ENCODE assay signal across 10 cellular contexts in the genomic region with DNA sequence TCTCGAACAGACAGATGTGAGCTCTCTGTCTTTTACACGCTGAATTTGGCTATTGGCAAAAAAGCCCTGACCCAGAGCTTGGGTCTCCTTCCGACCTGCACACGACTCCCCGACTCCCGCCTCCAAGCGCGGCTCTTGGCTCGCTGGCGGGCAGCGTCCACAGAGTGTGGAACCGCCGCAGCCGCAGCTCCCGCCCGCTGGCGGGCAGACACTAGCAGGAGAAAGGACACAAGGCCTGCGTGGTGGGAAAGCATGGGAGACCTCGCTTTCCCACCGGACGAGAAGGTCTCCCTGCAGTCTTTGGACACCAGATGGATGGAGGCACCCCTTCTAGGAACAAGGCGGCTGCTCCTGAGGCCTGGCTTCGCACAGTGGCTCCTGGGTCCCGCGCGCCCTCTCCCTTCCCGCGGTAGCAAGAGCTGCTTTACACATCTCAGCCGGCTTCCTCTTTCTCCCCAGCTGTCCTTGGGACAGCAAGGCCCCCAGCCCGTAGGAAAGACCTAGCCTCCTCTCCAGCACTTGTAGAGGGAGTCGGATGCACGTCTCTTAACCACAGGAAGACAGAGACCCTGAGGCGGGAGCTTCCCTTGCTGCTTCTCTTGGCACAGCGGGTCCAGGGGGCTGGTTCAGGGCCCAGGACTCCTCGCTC.
DNase-seq lines count a peak whose midpoint lies in the region; ATAC-seq and TF ChIP-seq lines count a peak whose summit lies in the region.
"Had no signal": no experiment of that assay in that cellular context is flagged by ENCODE, and none has a peak within 500 bp of the region (broad histone marks: within the 10 kb centered on the region; RNA-seq: fewer than 3 reads in every experiment).

No MANE protein-coding gene starts in this region.

- peak overlapping the region; percentile 42 for H3K4me3 ChIP-seq in CD8-positive, alpha-beta memory T cell (ENCODE audit: low read length)
- H3K4me3 ChIP-seq in thyroid gland (replicated peaks in 1 of 3): no peak overlapping the region

- intact Hi-C loops in thyroid gland (cut with DNase I): no loop called here

- TF ChIP-seq POLR2A in thyroid gland (IDR thresholded peaks at IDR 0.05): no peak

- ATAC-seq in GM19351 (IDR thresholded peaks at IDR 0.05; ENCODE audit: unreplicated experiment): no peak

- POLR2A ChIA-PET in CD8-positive, alpha-beta memory T cell (lab: Charles Lee): no interaction called here

- 3% methylated on average over 26 to 28 of the region's 35 CpGs for WGBS in thyroid gland, 2 donors

- H3K36me3 ChIP-seq in CD8-positive, alpha-beta memory T cell (ENCODE audit: insufficient read depth, low read length): no peaks in the 10 kb centered on the region
- H3K36me3 ChIP-seq in thyroid gland: no peaks in the 10 kb centered on the region
- H3K36me3 ChIP-seq: sigmoid colon had no signal

- CTCF ChIA-PET in CD8-positive, alpha-beta memory T cell (lab: Charles Lee): no interaction called here

- peaks cover 44% of the 10 kb centered on the region for H3K27me3 ChIP-seq in CD8-positive, alpha-beta memory T cell (ENCODE audit: insufficient read depth, low read length, poor library complexity, severe bottlenecking)
- H3K27me3 ChIP-seq in thyroid gland: peaks cover 33% of the 10 kb centered on the region

- peaks cover 27% of the 10 kb centered on the region for H3K4me1 ChIP-seq in CD8-positive, alpha-beta memory T cell (ENCODE audit: insufficient read depth, low read length)
- H3K4me1 ChIP-seq in thyroid gland: peaks cover 6 to 33% of the 10 kb centered on the region in 2 donors

- no peaks in the 10 kb centered on the region for H3K9me3 ChIP-seq in CD8-positive, alpha-beta memory T cell (ENCODE audit: low read length)
- H3K9me3 ChIP-seq in thyroid gland: no peaks in the 10 kb centered on the region
- H3K9me3 ChIP-seq: sigmoid colon had no signal

- no peak for DNase-seq in CD8-positive, alpha-beta memory T cell
- peak; percentile 82 for DNase-seq in chondrocyte (ENCODE audit: low spot score)
- peak; percentile 51 for DNase-seq in nephron progenitor cell
- no peak for DNase-seq in GM19238 (ENCODE audit: insufficient read length, low spot score)
- no peak for DNase-seq in thyroid gland
- DNase-seq in NCI-H2227 treated with DMSO at 0.1 percent for 48 hours (lab: John Stamatoyannopoulos, UW): no peak
- DNase-seq: KBM-7, sigmoid colon had no signal

- peaks cover 0 to 7% (median 3%) of the 10 kb centered on the region in 5 donors for H3K9me3 Mint-ChIP-seq in CD8-positive, alpha-beta memory T cell
- peaks cover 0 to 10% (median 3%) of the 10 kb centered on the region in 3 donors for H3K9me3 Mint-ChIP-seq in IgD-negative memory B cell
- H3K9me3 Mint-ChIP-seq in chondrocyte (ENCODE audit: low read depth): no peaks in the 10 kb centered on the region
- H3K9me3 Mint-ChIP-seq in nephron progenitor cell: peaks cover 42% of the 10 kb centered on the region

- H3K27me3 Mint-ChIP-seq in CD8-positive, alpha-beta memory T cell: peaks cover 85 to 87% of the 10 kb centered on the region in 2 donors
- peaks cover 65% of the 10 kb centered on the region for H3K27me3 Mint-ChIP-seq in IgD-negative memory B cell
- peaks cover 39% of the 10 kb centered on the region for H3K27me3 Mint-ChIP-seq in chondrocyte (ENCODE audit: low read depth)
- H3K27me3 Mint-ChIP-seq in nephron progenitor cell (ENCODE audit: low read depth, poor library complexity): peaks cover 99% of the 10 kb centered on the region

- H3K4me1 Mint-ChIP-seq in CD8-positive, alpha-beta memory T cell: peaks cover 32 to 51% (median 42%) of the 10 kb centered on the region in 3 donors
- H3K4me1 Mint-ChIP-seq in IgD-negative memory B cell (peaks cover 17 to 42% (median 29%) of the 10 kb centered on the region in 3 donors), chondrocyte (ENCODE audit: low read depth) (peaks cover 13% of the 10 kb centered on the region), nephron progenitor cell (peaks cover 41% of the 10 kb centered on the region)

- H3K4me3 Mint-ChIP-seq in CD8-positive, alpha-beta memory T cell: peak overlapping the region; percentile 17 to 80 (median 70)
- peak overlapping the region; percentile 73 to 86 (median 82) for H3K4me3 Mint-ChIP-seq in IgD-negative memory B cell
- H3K4me3 Mint-ChIP-seq in chondrocyte (ENCODE audit: unreplicated experiment): peak overlapping the region; percentile 56
- H3K4me3 Mint-ChIP-seq in nephron progenitor cell: peak overlapping the region; percentile 77

- TF ChIP-seq CTCF in chondrocyte (IDR thresholded peaks at IDR 0.05) (no peak), nephron progenitor cell (IDR thresholded peaks at IDR 0.05) (no peak), thyroid gland (IDR thresholded peaks at IDR 0.05) (no peak)

- H3K36me3 Mint-ChIP-seq in CD8-positive, alpha-beta memory T cell: peaks cover 0 to 9% (median 2%) of the 10 kb centered on the region in 3 donors
- H3K36me3 Mint-ChIP-seq in IgD-negative memory B cell (peaks cover 5% of the 10 kb centered on the region), chondrocyte (ENCODE audit: low read depth) (no peaks in the 10 kb centered on the region), nephron progenitor cell (ENCODE audit: low read depth) (peaks cover 8% of the 10 kb centered on the region)

- no peak overlapping the region for H3K27ac ChIP-seq in CD8-positive, alpha-beta memory T cell (ENCODE audit: low read depth, low read length)
- no peak overlapping the region for H3K27ac ChIP-seq in thyroid gland
- H3K27ac ChIP-seq: sigmoid colon had no signal

- no peak overlapping the region for H3K27ac Mint-ChIP-seq in CD8-positive, alpha-beta memory T cell
- H3K27ac Mint-ChIP-seq in IgD-negative memory B cell (peak overlapping the region; percentile 21 to 88 (median 64)), chondrocyte (ENCODE audit: unreplicated experiment) (no peak overlapping the region), nephron progenitor cell (no peak overlapping the region)

Comparison
In these comparisons a context has a peak if more than half of its experiments do, and no peak if none do; other contexts are left out.
1. DNase-seq: peak in chondrocyte (single experiment) and nephron progenitor cell (single experiment); none in CD8-positive, alpha-beta memory T cell (0 of 5), GM19238 (single experiment), thyroid gland (0 of 2) and NCI-H2227 treated with DMSO at 0.1 percent for 48 hours (single experiment).
2. H3K27ac Mint-ChIP-seq: peak in IgD-negative memory B cell (3 of 3); none in CD8-positive, alpha-beta memory T cell (0 of 8), chondrocyte (single experiment) and nephron progenitor cell (single experiment).
3. Peak in every context shown above with its lines, with median percentiles within 50 percentile points of each other: H3K4me3 Mint-ChIP-seq.